In genomic region chr6:56868687-56869086, GRCh38 we compare ENCODE assay signal across 12 cellular contexts.
DNase-seq lines count a peak whose midpoint lies in the region; ATAC-seq and TF ChIP-seq lines count a peak whose summit lies in the region.
"Had no signal": no experiment of that assay in that cellular context is flagged by ENCODE, and none has a peak within 500 bp of the region (broad histone marks: within the 10 kb centered on the region; RNA-seq: fewer than 3 reads in every experiment).

No MANE protein-coding gene starts in this region.

- H3K9me3 Mint-ChIP-seq in HFFc6 = no peaks in the 10 kb centered on the region

- peaks cover 13% of the 10 kb centered on the region for H3K36me3 Mint-ChIP-seq in HFFc6 (ENCODE audit: low read depth)

- no peak overlapping the region for H3K4me3 ChIP-seq in fibroblast of villous mesenchyme (ENCODE audit: low read depth, low read length)
- H3K4me3 ChIP-seq: dorsolateral prefrontal cortex had no signal

- TF ChIP-seq CTCF in HFFc6 (IDR thresholded peaks at IDR 0.05) (no peak), fibroblast of villous mesenchyme (IDR thresholded peaks at IDR 0.05; ENCODE audit: insufficient read depth, low read depth, low read length) (no peak), GM10266 (IDR thresholded peaks at IDR 0.05; ENCODE audit: control insufficient read depth, insufficient read depth, low read depth, missing control alignments) (no peak)

- peak overlapping the region; percentile 76 for H3K4me3 Mint-ChIP-seq in HFFc6
- H3K4me3 Mint-ChIP-seq: B cell had no signal

- H3K27ac Mint-ChIP-seq in HFFc6 = peak overlapping the region; percentile 87
- H3K27ac Mint-ChIP-seq: B cell had no signal

- no peaks in the 10 kb centered on the region for H3K27me3 Mint-ChIP-seq in HFFc6 (ENCODE audit: insufficient read depth)

- DNase-seq in AG08395 (ENCODE audit: low spot score) (peak; percentile 54), HFFc6 (peak; percentile 73), SK-N-DZ (ENCODE audit: low spot score) (peak; percentile 28), fibroblast of villous mesenchyme (ENCODE audit: low read depth) (peak; percentile 84), GM10266 (ENCODE audit: extremely low spot score) (no peak)
- no peak for DNase-seq in stimulated activated naive CD4-positive, alpha-beta T cell treated with Interleukin-2 at 50 U/mL for 16 hours (lab: John Stamatoyannopoulos, UW)
- DNase-seq: activated naive CD4-positive, alpha-beta T cell; dorsolateral prefrontal cortex; NCI-H1930 had no signal

- ATAC-seq in HG03354 (IDR thresholded peaks at IDR 0.05; ENCODE audit: poor library complexity, severe bottlenecking, unreplicated experiment) (no peak), GM19328 (IDR thresholded peaks at IDR 0.05; ENCODE audit: unreplicated experiment) (no peak)

- peaks cover 92% of the 10 kb centered on the region for H3K4me1 Mint-ChIP-seq in HFFc6 (ENCODE audit: low read depth)
- H3K4me1 Mint-ChIP-seq: B cell had no signal

Comparison
In these comparisons a context has a peak if more than half of its experiments do, and no peak if none do; other contexts are left out.
1. DNase-seq: peak in AG08395 (single experiment), HFFc6 (single experiment), SK-N-DZ (single experiment) and fibroblast of villous mesenchyme (single experiment); none in GM10266 (single experiment) and stimulated activated naive CD4-positive, alpha-beta T cell treated with Interleukin-2 at 50 U/mL for 16 hours (single experiment).